Comparison of ENCODE assay signal across 1 cellular context in the genomic region with DNA sequence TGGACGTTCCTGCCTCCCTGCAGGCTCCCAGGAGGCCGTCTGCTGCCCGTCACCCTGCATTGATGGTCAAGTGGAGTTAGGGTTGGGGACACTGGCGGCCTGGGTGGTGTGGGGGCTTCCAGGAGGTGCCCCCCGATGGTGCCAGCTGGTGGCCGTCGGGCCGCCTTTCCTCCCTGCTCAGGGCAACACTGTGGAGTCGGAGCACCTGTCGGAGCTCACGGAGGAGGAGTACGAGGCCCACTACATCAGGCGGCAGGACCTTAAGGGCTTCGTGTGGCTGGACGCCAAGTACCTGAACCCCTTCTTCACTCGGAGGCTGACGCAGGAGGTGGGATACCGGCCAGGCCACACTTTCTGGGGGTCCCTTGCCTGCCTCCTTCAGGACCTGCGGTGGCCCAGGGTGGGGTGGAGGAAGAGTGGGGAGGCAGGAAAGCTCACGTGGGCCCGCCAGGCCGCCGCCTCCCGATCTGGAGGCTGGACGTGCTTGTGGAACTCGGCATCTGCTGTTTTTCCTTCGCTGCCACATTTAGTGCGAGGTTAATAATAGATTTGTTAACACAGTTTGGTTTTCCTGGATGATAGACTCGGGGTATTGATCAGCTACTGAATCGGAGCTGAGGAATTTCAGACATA.
TF ChIP-seq lines count a peak whose summit lies in the region.

No MANE protein-coding gene starts in this region.

TF ChIP-seq in HEK293, 187 proteins besides CTCF, POLR2A, EP300 and RAD21 (continued from another document):
- TF ChIP-seq, protein P1, sequence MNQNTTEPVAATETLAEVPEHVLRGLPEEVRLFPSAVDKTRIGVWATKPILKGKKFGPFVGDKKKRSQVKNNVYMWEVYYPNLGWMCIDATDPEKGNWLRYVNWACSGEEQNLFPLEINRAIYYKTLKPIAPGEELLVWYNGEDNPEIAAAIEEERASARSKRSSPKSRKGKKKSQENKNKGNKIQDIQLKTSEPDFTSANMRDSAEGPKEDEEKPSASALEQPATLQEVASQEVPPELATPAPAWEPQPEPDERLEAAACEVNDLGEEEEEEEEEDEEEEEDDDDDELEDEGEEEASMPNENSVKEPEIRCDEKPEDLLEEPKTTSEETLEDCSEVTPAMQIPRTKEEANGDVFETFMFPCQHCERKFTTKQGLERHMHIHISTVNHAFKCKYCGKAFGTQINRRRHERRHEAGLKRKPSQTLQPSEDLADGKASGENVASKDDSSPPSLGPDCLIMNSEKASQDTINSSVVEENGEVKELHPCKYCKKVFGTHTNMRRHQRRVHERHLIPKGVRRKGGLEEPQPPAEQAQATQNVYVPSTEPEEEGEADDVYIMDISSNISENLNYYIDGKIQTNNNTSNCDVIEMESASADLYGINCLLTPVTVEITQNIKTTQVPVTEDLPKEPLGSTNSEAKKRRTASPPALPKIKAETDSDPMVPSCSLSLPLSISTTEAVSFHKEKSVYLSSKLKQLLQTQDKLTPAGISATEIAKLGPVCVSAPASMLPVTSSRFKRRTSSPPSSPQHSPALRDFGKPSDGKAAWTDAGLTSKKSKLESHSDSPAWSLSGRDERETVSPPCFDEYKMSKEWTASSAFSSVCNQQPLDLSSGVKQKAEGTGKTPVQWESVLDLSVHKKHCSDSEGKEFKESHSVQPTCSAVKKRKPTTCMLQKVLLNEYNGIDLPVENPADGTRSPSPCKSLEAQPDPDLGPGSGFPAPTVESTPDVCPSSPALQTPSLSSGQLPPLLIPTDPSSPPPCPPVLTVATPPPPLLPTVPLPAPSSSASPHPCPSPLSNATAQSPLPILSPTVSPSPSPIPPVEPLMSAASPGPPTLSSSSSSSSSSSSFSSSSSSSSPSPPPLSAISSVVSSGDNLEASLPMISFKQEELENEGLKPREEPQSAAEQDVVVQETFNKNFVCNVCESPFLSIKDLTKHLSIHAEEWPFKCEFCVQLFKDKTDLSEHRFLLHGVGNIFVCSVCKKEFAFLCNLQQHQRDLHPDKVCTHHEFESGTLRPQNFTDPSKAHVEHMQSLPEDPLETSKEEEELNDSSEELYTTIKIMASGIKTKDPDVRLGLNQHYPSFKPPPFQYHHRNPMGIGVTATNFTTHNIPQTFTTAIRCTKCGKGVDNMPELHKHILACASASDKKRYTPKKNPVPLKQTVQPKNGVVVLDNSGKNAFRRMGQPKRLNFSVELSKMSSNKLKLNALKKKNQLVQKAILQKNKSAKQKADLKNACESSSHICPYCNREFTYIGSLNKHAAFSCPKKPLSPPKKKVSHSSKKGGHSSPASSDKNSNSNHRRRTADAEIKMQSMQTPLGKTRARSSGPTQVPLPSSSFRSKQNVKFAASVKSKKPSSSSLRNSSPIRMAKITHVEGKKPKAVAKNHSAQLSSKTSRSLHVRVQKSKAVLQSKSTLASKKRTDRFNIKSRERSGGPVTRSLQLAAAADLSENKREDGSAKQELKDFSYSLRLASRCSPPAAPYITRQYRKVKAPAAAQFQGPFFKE (tag by site-specific recombination; IDR thresholded peaks at IDR 0.05; ENCODE audit: borderline replicate concordance): no peak
- TF ChIP-seq SCRT2 (tag by site-specific recombination; IDR thresholded peaks at IDR 0.05): peak; percentile 69
